In the genomic region with DNA sequence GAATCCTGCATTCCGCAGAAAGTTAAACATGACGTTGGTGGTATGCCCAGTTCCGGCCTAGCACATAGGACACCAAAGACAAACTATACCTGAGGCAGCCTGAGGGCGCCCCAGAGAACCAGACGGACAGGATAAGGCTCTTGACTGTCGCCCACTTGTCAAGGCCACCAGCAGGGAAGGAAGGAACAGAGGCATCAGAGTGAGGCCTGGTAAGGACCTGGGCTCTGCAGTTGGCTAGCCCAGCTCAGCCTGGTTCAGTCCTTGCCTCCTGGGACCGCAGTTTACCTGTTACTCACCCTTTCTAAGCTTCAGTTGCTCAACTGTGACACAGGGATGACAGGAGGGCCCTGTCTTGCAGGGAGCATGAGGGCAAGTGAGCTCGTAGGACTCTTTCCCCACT, we compare ENCODE assay signal across 14 cellular contexts.
DNase-seq lines count a peak whose midpoint lies in the region; ATAC-seq and TF ChIP-seq lines count a peak whose summit lies in the region.
"Had no signal": no experiment of that assay in that cellular context is flagged by ENCODE, and none has a peak within 500 bp of the region (broad histone marks: within the 10 kb centered on the region; RNA-seq: fewer than 3 reads in every experiment).

No MANE protein-coding gene starts in this region.

- H3K27ac ChIP-seq in smooth muscle cell (ENCODE audit: low read depth) (no peak overlapping the region), neuronal stem cell (replicated peaks; ENCODE audit: low read length) (no peak overlapping the region)

- no peak overlapping the region for H2AK5ac ChIP-seq in neuronal stem cell (ENCODE audit: low read depth, low read length)

- H4K91ac ChIP-seq in neuronal stem cell (ENCODE audit: low read depth, low read length, poor library complexity): no peak overlapping the region

- no peak overlapping the region for H2BK120ac ChIP-seq in neuronal stem cell (ENCODE audit: low read depth, low read length)

- H3K79me1 ChIP-seq in neuronal stem cell (ENCODE audit: low read depth, low read length): peaks cover 4% of the 10 kb centered on the region

- no peak overlapping the region for H3K23ac ChIP-seq in neuronal stem cell (ENCODE audit: low read depth, low read length, poor library complexity)

- H3K9me3 ChIP-seq in adipocyte (ENCODE audit: control insufficient read depth, low read length) (no peaks in the 10 kb centered on the region), smooth muscle cell (replicated peaks; ENCODE audit: low read depth) (no peaks in the 10 kb centered on the region), neuronal stem cell (replicated peaks in 1 of 2; ENCODE audit: control insufficient read depth in 2 of 2, insufficient read depth in 1 of 2, low read depth in 1 of 2, low read length in 2 of 2) (peaks cover 2 to 5% of the 10 kb centered on the region in 2 donors)
- H3K9me3 ChIP-seq: BE2C had no signal

- H3K27me3 ChIP-seq in adipocyte (replicated peaks; ENCODE audit: control insufficient read depth, insufficient read depth, low read length): no peaks in the 10 kb centered on the region
- no peaks in the 10 kb centered on the region for H3K27me3 ChIP-seq in smooth muscle cell (ENCODE audit: low read depth)
- H3K27me3 ChIP-seq in neuronal stem cell (ENCODE audit: control insufficient read depth in 3 of 3, insufficient read depth in 3 of 3, low read depth in 1 of 3, low read length in 3 of 3): no peaks in the 10 kb centered on the region
- H3K27me3 ChIP-seq: BE2C had no signal

- peaks cover 43% of the 10 kb centered on the region for H3K36me3 ChIP-seq in adipocyte (ENCODE audit: control insufficient read depth, insufficient read depth, low read length, severe bottlenecking)
- peaks cover 22% of the 10 kb centered on the region for H3K36me3 ChIP-seq in smooth muscle cell (ENCODE audit: low read depth)
- H3K36me3 ChIP-seq in neuronal stem cell (replicated peaks in 1 of 2; ENCODE audit: control insufficient read depth in 2 of 2, insufficient read depth in 2 of 2, low read length in 2 of 2): peaks cover 22 to 79% of the 10 kb centered on the region in 2 donors

- H2BK5ac ChIP-seq in neuronal stem cell (ENCODE audit: low read length): no peak overlapping the region

- H2AFZ ChIP-seq in smooth muscle cell (ENCODE audit: low read depth) (no peak overlapping the region), neuronal stem cell (ENCODE audit: low read length) (no peak overlapping the region)

- no peak overlapping the region for H3K4ac ChIP-seq in neuronal stem cell (ENCODE audit: low read length)

- no peaks in the 10 kb centered on the region for H4K20me1 ChIP-seq in smooth muscle cell (ENCODE audit: low read depth)

- no peak for TF ChIP-seq CTCF in smooth muscle cell (IDR thresholded peaks at IDR 0.05; ENCODE audit: borderline replicate concordance, insufficient read depth, poor library complexity, severe bottlenecking)

- intact Hi-C loops in sciatic nerve (cut with DNase I): no loop called here

- peak overlapping the region; percentile 44 for H3K9ac ChIP-seq in adipocyte (ENCODE audit: low read length)
- H3K9ac ChIP-seq in smooth muscle cell (ENCODE audit: low read depth): no peak overlapping the region
- H3K9ac ChIP-seq in neuronal stem cell (ENCODE audit: low read depth, low read length, poor library complexity): no peak overlapping the region

- H2BK12ac ChIP-seq in neuronal stem cell (ENCODE audit: low read length): no peak overlapping the region

- no peak overlapping the region for H4K8ac ChIP-seq in neuronal stem cell (ENCODE audit: low read depth, low read length)

- H2BK15ac ChIP-seq in neuronal stem cell (ENCODE audit: low read length): no peak overlapping the region

- H3K14ac ChIP-seq in neuronal stem cell (ENCODE audit: low read length): no peak overlapping the region

- peak; percentile 70 for DNase-seq in ELF-1 (ENCODE audit: low read depth, low spot score)
- DNase-seq in adipocyte (ENCODE audit: low read depth): no peak
- DNase-seq in islet precursor cell: peak; percentile 83
- no peak for DNase-seq in sciatic nerve (ENCODE audit: low spot score)
- no peak for DNase-seq in SKM-1 treated with dmso at 0.1 percent for 144 hours (lab: John Stamatoyannopoulos, UW; ENCODE audit: unreplicated experiment)
- no peak for DNase-seq in smooth muscle cell (lab: John Stamatoyannopoulos, UW; ENCODE audit: unreplicated experiment)
- DNase-seq in neuronal stem cell (ENCODE audit: low spot score): no peak
- DNase-seq: activated CD4-positive, alpha-beta T cell treated with anti-CD3 and anti-CD28 coated beads for 36 hours; activated T-cell treated with anti-CD3 and anti-CD28 coated beads, Interleukin-2, amount 50 U/mL, for 48 hours; BE2C; cortex of kidney; natural killer cell; NCI-H2029 treated with DMSO at 0.1 percent for 48 hours had no signal

- H3K4me3 ChIP-seq in adipocyte (ENCODE audit: low read length): no peak overlapping the region
- H3K4me3 ChIP-seq in smooth muscle cell: no peak overlapping the region
- H3K4me3 ChIP-seq in neuronal stem cell (ENCODE audit: low read length in 2 of 2): no peak overlapping the region

- ATAC-seq in sciatic nerve (peak; percentile 16), HG03108 (IDR thresholded peaks at IDR 0.05; ENCODE audit: unreplicated experiment) (no peak)
- ATAC-seq: activated CD4-positive, alpha-beta T cell treated with anti-CD3 and anti-CD28 coated beads for 36 hours; natural killer cell had no signal

- H3K79me2 ChIP-seq in smooth muscle cell (ENCODE audit: low read depth): no peaks in the 10 kb centered on the region

- H3F3A ChIP-seq in smooth muscle cell (ENCODE audit: low read depth): peaks cover 4% of the 10 kb centered on the region

- 79% methylated on average over 8 of the region's 8 CpGs for WGBS in smooth muscle cell (ENCODE audit: low lambda C conversion rate)
- no CpG with 5 or more reads among the region's 8 CpGs for WGBS in neuronal stem cell (ENCODE audit: extremely low coverage in 2 of 2, insufficient read length in 2 of 2, insufficient replicate concordance in 1 of 2), 2 donors

- H3K18ac ChIP-seq in neuronal stem cell (ENCODE audit: low read length): no peak overlapping the region

- H3K4me2 ChIP-seq in smooth muscle cell: no peak overlapping the region
- H3K4me2 ChIP-seq in neuronal stem cell (ENCODE audit: insufficient read depth, low read length, poor library complexity, severe bottlenecking): no peak overlapping the region

- peaks cover 23% of the 10 kb centered on the region for H3K4me1 ChIP-seq in adipocyte (ENCODE audit: control insufficient read depth, insufficient read depth, low read length)
- H3K4me1 ChIP-seq in smooth muscle cell (ENCODE audit: low read depth): no peaks in the 10 kb centered on the region
- H3K4me1 ChIP-seq in neuronal stem cell (ENCODE audit: control insufficient read depth in 2 of 2, insufficient read depth in 1 of 2, low read depth in 1 of 2, low read length in 2 of 2): no peaks in the 10 kb centered on the region
- H3K4me1 ChIP-seq: BE2C had no signal

Comparison
In these comparisons a context has a peak if more than half of its experiments do, and no peak if none do; other contexts are left out.
1. DNase-seq: peak in ELF-1 (single experiment) and islet precursor cell (single experiment); none in adipocyte (single experiment), sciatic nerve (single experiment), SKM-1 treated with dmso at 0.1 percent for 144 hours (single experiment), smooth muscle cell (single experiment) and neuronal stem cell (single experiment).